26 cellular contexts compared by ENCODE assay signal in the genomic region with DNA sequence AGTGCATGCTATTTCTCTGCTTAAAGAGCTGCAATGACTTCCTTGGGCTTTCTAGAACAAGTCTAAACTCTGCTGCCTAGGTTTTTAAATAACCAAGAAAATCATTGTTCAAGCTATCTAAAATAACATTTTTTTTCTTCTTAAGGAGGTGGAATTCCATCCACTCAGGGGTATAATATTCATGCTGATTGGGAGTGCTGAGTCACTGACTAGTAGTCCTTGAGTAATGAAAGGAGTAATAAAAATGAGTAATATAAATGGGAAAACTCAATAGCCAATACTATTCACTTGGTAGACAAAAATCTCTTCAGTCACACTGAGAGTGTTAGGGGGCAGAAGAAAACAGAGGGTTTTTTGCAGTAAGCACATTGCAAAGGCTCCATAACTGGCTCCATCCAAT.
A peak's percentile ranks its signal among the peaks of the same experiment; 100 is the strongest.
DNase-seq lines count a peak whose midpoint lies in the region; ATAC-seq and FAIRE-seq lines count a peak whose summit lies in the region.
"Had no signal": no experiment of that assay in that cellular context is flagged by ENCODE, and none has a peak within 500 bp of the region (broad histone marks: within the 10 kb centered on the region; RNA-seq: fewer than 3 reads in every experiment).

No MANE protein-coding gene starts in this region.

- H3K4me1 Mint-ChIP-seq in stimulated activated memory B cell treated with anti-CD40 and anti-IgM and Interleukin-4, amounts not matched to agents 10 μg/mL and 1 μg/mL and 100 μg/mL, for 72 hours: no peaks in the 10 kb centered on the region
- H3K4me1 Mint-ChIP-seq: endodermal cell, natural killer cell had no signal

- H3K36me3 Mint-ChIP-seq in stimulated activated memory B cell treated with anti-CD40 and anti-IgM and Interleukin-4, amounts not matched to agents 10 μg/mL and 1 μg/mL and 100 μg/mL, for 72 hours: no peaks in the 10 kb centered on the region
- H3K36me3 Mint-ChIP-seq: activated CD4-positive, alpha-beta memory T cell treated with anti-CD3 and anti-CD28 coated beads for 36 hours; brain; natural killer cell had no signal

- no peak overlapping the region for H3K4me3 Mint-ChIP-seq in stimulated activated memory B cell treated with anti-CD40 and anti-IgM and Interleukin-4, amounts not matched to agents 10 μg/mL and 1 μg/mL and 100 μg/mL, for 72 hours
- H3K4me3 Mint-ChIP-seq: activated CD4-positive, alpha-beta memory T cell treated with anti-CD3 and anti-CD28 coated beads for 36 hours; activated T-cell treated with anti-CD3 and anti-CD28 coated beads, Interleukin-2, amount 50 U/mL, for 72 hours; brain; dendritic cell treated with granulocyte-macrophage colony-stimulating factor and Interleukin-4, amounts not matched to agents 40 ng/mL and 50 ng/mL, for 4 days; endodermal cell; natural killer cell; stimulated activated naive CD8-positive, alpha-beta T cell treated with anti-CD3 and anti-CD28 coated beads, Interleukin-15, Interleukin-2, amounts not matched to agents 100 ng/mL and 50 ng/mL, for 24 hours; T-helper 2 cell treated with Interferon-gamma antibody and Interleukin-4, amounts not matched to agents 5 μg/mL and 100 μg/mL, for 36 hours had no signal

- no peak overlapping the region for H3K27ac Mint-ChIP-seq in stimulated activated memory B cell treated with anti-CD40 and anti-IgM and Interleukin-4, amounts not matched to agents 10 μg/mL and 1 μg/mL and 100 μg/mL, for 72 hours
- H3K27ac Mint-ChIP-seq: activated CD4-positive, alpha-beta memory T cell treated with anti-CD3 and anti-CD28 coated beads for 36 hours; activated T-cell treated with anti-CD3 and anti-CD28 coated beads, Interleukin-2, amount 50 U/mL, for 72 hours; brain; dendritic cell treated with granulocyte-macrophage colony-stimulating factor and Interleukin-4, amounts not matched to agents 40 ng/mL and 50 ng/mL, for 4 days; endodermal cell; natural killer cell; stimulated activated naive CD8-positive, alpha-beta T cell treated with anti-CD3 and anti-CD28 coated beads, Interleukin-15, Interleukin-2, amounts not matched to agents 100 ng/mL and 50 ng/mL, for 24 hours; T-helper 2 cell treated with Interferon-gamma antibody and Interleukin-4, amounts not matched to agents 5 μg/mL and 100 μg/mL, for 36 hours had no signal

- peak; percentile 77 for FAIRE-seq in RCC 7860 (lab: Jason Lieb, UNC)
- FAIRE-seq: A549, GM18507 had no signal

- in situ Hi-C loops in ACHN (cut with HindIII; ENCODE audit: low pct_ligation_motif_present, low pct_unique_long_range_greater_than_20kb, low sequenced_read_pairs): no loop called here

- no peaks in the 10 kb centered on the region for H3K27me3 Mint-ChIP-seq in stimulated activated memory B cell treated with anti-CD40 and anti-IgM and Interleukin-4, amounts not matched to agents 10 μg/mL and 1 μg/mL and 100 μg/mL, for 72 hours
- H3K27me3 Mint-ChIP-seq: dendritic cell treated with granulocyte-macrophage colony-stimulating factor and Interleukin-4, amounts not matched to agents 40 ng/mL and 50 ng/mL, for 4 days had no signal

- ATAC-seq in stimulated activated memory B cell treated with anti-CD40 and anti-IgM and Interleukin-4, amounts not matched to agents 10 μg/mL and 1 μg/mL and 100 μg/mL, for 72 hours: no peak
- no peak for ATAC-seq in HG02852 (IDR thresholded peaks at IDR 0.05; ENCODE audit: unreplicated experiment)
- no peak for ATAC-seq in HG02642 (IDR thresholded peaks at IDR 0.05; ENCODE audit: poor library complexity, unreplicated experiment)
- ATAC-seq: activated T-cell treated with anti-CD3 and anti-CD28 coated beads, Interleukin-2, amount 50 U/mL, for 72 hours; heart right ventricle; left cardiac atrium; mucosa of descending colon; natural killer cell; Panc1 had no signal

- H3K9me3 Mint-ChIP-seq in stimulated activated memory B cell treated with anti-CD40 and anti-IgM and Interleukin-4, amounts not matched to agents 10 μg/mL and 1 μg/mL and 100 μg/mL, for 72 hours: no peaks in the 10 kb centered on the region
- H3K9me3 Mint-ChIP-seq: activated CD4-positive, alpha-beta memory T cell treated with anti-CD3 and anti-CD28 coated beads for 36 hours; endodermal cell; stimulated activated naive CD8-positive, alpha-beta T cell treated with anti-CD3 and anti-CD28 coated beads, Interleukin-15, Interleukin-2, amounts not matched to agents 100 ng/mL and 50 ng/mL, for 24 hours; T-helper 2 cell treated with Interferon-gamma antibody and Interleukin-4, amounts not matched to agents 5 μg/mL and 100 μg/mL, for 36 hours had no signal

- DNase-seq in ACHN: peak; percentile 23
- peak; percentile 34 for DNase-seq in ELR (ENCODE audit: low read depth)
- DNase-seq in RCC 7860 (ENCODE audit: low spot score): peak; percentile 67
- DNase-seq in iris pigment epithelial cell (ENCODE audit: low read depth): peak; percentile 83
- no peak for DNase-seq in stimulated activated CD4-positive, alpha-beta T cell treated with anti-CD3 and anti-CD28 coated beads, Interleukin-15, amount 100 ng/mL, for 24 hours
- DNase-seq: activated CD4-positive, alpha-beta memory T cell treated with anti-CD3 and anti-CD28 coated beads for 36 hours; activated CD4-positive, alpha-beta T cell treated with anti-CD3 and anti-CD28 coated beads for 1 hour; activated T-cell treated with anti-CD3 and anti-CD28 coated beads, Interleukin-2, amount 50 U/mL, for 72 hours; endodermal cell; foreskin melanocyte; heart right ventricle; left cardiac atrium; mucosa of descending colon; natural killer cell; SHP77 treated with DMSO at 0.1 percent for 48 hours; uterus had no signal
